Comparison of ENCODE assay signal across 20 cellular contexts in genomic region chr2:13662055-13662454, GRCh38.
"Had no signal": no experiment of that assay in that cellular context is flagged by ENCODE, and none has a peak within 500 bp of the region (broad histone marks: within the 10 kb centered on the region; RNA-seq: fewer than 3 reads in every experiment).

No MANE protein-coding gene starts in this region.

- DNase-seq: activated CD4-positive, alpha-beta T cell treated with anti-CD3 and anti-CD28 coated beads, Interleukin-2, amount 10 ng/mL, durations not matched to agents 24 days and 14 days; activated CD8-positive, alpha-beta T cell treated with anti-CD3 and anti-CD28 coated beads for 36 hours; activated naive CD4-positive, alpha-beta T cell; activated naive CD8-positive, alpha-beta T cell treated with anti-CD3 and anti-CD28 coated beads for 36 hours; activated T-cell treated with anti-CD3 and anti-CD28 coated beads, Interleukin-2, amount 50 U/mL, for 1 hour; anterior cingulate cortex; heart right ventricle; immature natural killer cell; left ventricle myocardium superior; mucosa of descending colon; naive B cell; T-helper 1 cell; T-helper 9 cell had no signal

- H3K4me1 ChIP-seq: heart right ventricle, prostate gland, right atrium auricular region, suprapubic skin, vagina had no signal

- H3K4me3 ChIP-seq: cardiac muscle cell, heart right ventricle, mucosa of descending colon, prostate gland, right atrium auricular region, skin epidermis, suprapubic skin, vagina had no signal

- H3K27me3 ChIP-seq: cardiac muscle cell, heart right ventricle, right atrium auricular region, suprapubic skin, vagina had no signal

- H3K9me3 ChIP-seq: prostate gland, right atrium auricular region, suprapubic skin, vagina had no signal

- H3K27ac ChIP-seq: cardiac muscle cell, epithelial cell of prostate, heart right ventricle, prostate gland, right atrium auricular region, skin epidermis, suprapubic skin, vagina had no signal

- H3K36me3 ChIP-seq: cardiac muscle cell, heart right ventricle, prostate gland, right atrium auricular region, suprapubic skin, vagina had no signal
